Comparison of ENCODE assay signal across 1 cellular context in the genomic region with DNA sequence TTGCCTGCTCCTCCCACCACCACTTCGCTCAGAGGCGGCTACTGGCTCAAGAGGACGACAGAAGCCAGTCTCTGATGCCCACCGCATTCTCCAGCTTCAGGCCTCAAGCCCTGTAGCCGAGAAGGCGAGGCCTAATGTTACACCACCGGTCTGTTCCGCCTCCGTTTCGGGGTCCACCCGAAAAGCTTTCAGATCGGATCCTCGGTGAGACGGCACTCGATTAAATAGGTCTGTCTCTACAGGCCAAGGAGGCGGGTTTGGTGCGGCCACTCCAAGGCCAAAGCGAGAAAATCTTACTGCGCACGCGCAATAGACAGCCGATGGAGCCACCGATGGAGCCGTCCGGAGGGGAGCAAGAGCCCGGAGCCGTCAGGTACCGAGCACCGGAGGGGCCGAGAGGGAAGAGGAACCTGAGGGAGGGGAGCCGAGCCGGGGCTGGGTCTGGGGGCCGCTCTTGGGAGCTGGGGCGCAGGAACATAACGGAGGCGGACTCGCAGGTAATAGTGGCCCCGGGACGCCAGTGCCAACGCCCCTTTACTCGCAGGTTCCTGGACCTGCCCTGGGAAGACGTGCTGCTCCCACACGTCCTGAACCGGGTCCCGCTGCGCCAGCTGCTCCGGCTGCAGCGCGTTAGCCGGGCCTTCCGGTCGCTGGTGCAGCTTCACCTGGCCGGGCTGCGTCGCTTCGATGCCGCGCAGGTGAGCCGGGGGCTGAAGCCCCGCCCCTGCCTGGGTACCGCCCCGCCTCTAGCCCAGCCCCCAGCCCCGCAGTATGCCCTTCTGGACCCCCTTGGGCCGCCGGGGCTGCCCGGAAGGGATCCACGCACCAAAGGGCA.
TF ChIP-seq lines count a peak whose summit lies in the region.

TSS of gene FBXL15 (plus strand) at position 27 of the 835 bp plus-strand sequence. CDS start at position 321, 294 bp downstream.

TF ChIP-seq in GM12878, 131 proteins besides CTCF, POLR2A, EP300 and RAD21 (continued from another document and continues in another):
- TF ChIP-seq PRDM15 (CRISPR knock-in tag; IDR thresholded peaks at IDR 0.05) (no peak), CBX3 (IDR thresholded peaks at IDR 0.05; ENCODE audit: borderline replicate concordance, low read depth) (no peak), CBFB (IDR thresholded peaks at IDR 0.05; ENCODE audit: low read depth) (peak; percentile 35), SUZ12 (IDR thresholded peaks at IDR 0.05; ENCODE audit: unreplicated experiment) (no peak), MXI1 (IDR thresholded peaks at IDR 0.05; ENCODE audit: low read depth, low read length) (peak; percentile 76), MYC (IDR thresholded peaks at IDR 0.05; ENCODE audit: insufficient read depth, insufficient read length, insufficient replicate concordance, low read length, severe bottlenecking) (no peak), ZBED1 (IDR thresholded peaks at IDR 0.05; ENCODE audit: borderline replicate concordance) (no peak), NR2F1 (conservative IDR thresholded peaks at IDR 0.05) (peak; percentile 42; the same call in 1 of the 2 replicates), BACH1 (IDR thresholded peaks at IDR 0.05; ENCODE audit: borderline replicate concordance) (peak; percentile 44; the same call in 1 of the 2 replicates), CHD4 (IDR thresholded peaks at IDR 0.05) (no peak), SMARCA5 (IDR thresholded peaks at IDR 0.05) (no peak), RELA (IDR thresholded peaks at IDR 0.05; ENCODE audit: borderline replicate concordance, partially characterized antibody) (peak; percentile 78), SKIL (IDR thresholded peaks at IDR 0.05; ENCODE audit: low read depth, poor library complexity, severe bottlenecking) (peak; percentile 74), ESRRA (IDR thresholded peaks at IDR 0.05; ENCODE audit: low read length) (peak; percentile 85; the same call in 1 of the 2 replicates), CREM (IDR thresholded peaks at IDR 0.05; ENCODE audit: low read depth) (peak; percentile 70), FOXK2 (IDR thresholded peaks at IDR 0.05) (peak; percentile 57; the same call in 1 of the 2 replicates), GABPA (IDR thresholded peaks at IDR 0.05; ENCODE audit: low read depth) (peak; percentile 90), MAX (IDR thresholded peaks at IDR 0.05; ENCODE audit: low read depth, low read length) (no peak; the same call in none of the 2 replicates), KDM1A (IDR thresholded peaks at IDR 0.05; ENCODE audit: borderline replicate concordance) (no peak), BMI1 (IDR thresholded peaks at IDR 0.05; ENCODE audit: borderline replicate concordance) (no peak), POU2F2 (IDR thresholded peaks at IDR 0.05; ENCODE audit: borderline replicate concordance, low read depth, low read length) (peak; percentile 82; the same call in 2 of the 3 replicates), TCF12 (IDR thresholded peaks at IDR 0.05; ENCODE audit: low read depth, low read length) (0 out of 2 replicates have a peak, but pooled peaks have one; percentile 63), CEBPZ (IDR thresholded peaks at IDR 0.05; ENCODE audit: low read depth, low read length) (peak; percentile 44; the same call in 1 of the 2 replicates), RAD51 (IDR thresholded peaks at IDR 0.05) (peak; percentile 67), ZNF687 (IDR thresholded peaks at IDR 0.05) (no peak; the same call in 1 of the 2 replicates), CEBPB (IDR thresholded peaks at IDR 0.05; ENCODE audit: borderline replicate concordance in 1 of 2, low read depth in 2 of 2, low read length in 2 of 2) (no peak), RUNX3 (IDR thresholded peaks at IDR 0.05; ENCODE audit: low read length) (peak; percentile 53), CUX1 (IDR thresholded peaks at IDR 0.05; ENCODE audit: insufficient replicate concordance, low read depth, low read length) (peak; percentile 94), USF2 (IDR thresholded peaks at IDR 0.05; ENCODE audit: borderline replicate concordance, low read depth, low read length) (no peak)
- TF ChIP-seq, protein P1, sequence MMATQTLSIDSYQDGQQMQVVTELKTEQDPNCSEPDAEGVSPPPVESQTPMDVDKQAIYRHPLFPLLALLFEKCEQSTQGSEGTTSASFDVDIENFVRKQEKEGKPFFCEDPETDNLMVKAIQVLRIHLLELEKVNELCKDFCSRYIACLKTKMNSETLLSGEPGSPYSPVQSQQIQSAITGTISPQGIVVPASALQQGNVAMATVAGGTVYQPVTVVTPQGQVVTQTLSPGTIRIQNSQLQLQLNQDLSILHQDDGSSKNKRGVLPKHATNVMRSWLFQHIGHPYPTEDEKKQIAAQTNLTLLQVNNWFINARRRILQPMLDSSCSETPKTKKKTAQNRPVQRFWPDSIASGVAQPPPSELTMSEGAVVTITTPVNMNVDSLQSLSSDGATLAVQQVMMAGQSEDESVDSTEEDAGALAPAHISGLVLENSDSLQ (IDR thresholded peaks at IDR 0.05): peak; percentile 42; the same call in 1 of the 2 replicates
